1 cellular context compared by ENCODE assay signal in the genomic region with DNA sequence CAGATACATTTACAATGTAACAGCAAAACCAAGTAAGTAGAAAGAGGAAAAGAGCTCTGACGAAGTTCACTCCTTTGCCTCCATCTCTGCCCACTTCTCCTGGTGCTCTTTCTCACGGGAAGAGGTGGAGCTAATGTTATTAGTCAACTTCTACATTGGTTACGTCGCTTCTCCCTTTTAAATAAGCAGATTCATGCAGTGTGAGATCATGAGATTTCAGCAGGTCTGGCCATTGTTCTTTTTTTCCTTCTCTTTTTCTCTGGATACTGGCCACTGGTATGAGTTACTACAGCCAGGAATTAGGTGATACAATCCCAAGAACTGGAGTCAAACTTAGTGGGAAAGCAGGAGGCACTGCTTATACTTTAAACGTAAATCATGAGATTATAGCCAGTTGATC.
TF ChIP-seq lines count a peak whose summit lies in the region.

No MANE protein-coding gene starts in this region.

TF ChIP-seq in GM23338, 12 proteins besides CTCF, POLR2A, EP300 and RAD21 (continued from another document):
- TF ChIP-seq, protein P1, sequence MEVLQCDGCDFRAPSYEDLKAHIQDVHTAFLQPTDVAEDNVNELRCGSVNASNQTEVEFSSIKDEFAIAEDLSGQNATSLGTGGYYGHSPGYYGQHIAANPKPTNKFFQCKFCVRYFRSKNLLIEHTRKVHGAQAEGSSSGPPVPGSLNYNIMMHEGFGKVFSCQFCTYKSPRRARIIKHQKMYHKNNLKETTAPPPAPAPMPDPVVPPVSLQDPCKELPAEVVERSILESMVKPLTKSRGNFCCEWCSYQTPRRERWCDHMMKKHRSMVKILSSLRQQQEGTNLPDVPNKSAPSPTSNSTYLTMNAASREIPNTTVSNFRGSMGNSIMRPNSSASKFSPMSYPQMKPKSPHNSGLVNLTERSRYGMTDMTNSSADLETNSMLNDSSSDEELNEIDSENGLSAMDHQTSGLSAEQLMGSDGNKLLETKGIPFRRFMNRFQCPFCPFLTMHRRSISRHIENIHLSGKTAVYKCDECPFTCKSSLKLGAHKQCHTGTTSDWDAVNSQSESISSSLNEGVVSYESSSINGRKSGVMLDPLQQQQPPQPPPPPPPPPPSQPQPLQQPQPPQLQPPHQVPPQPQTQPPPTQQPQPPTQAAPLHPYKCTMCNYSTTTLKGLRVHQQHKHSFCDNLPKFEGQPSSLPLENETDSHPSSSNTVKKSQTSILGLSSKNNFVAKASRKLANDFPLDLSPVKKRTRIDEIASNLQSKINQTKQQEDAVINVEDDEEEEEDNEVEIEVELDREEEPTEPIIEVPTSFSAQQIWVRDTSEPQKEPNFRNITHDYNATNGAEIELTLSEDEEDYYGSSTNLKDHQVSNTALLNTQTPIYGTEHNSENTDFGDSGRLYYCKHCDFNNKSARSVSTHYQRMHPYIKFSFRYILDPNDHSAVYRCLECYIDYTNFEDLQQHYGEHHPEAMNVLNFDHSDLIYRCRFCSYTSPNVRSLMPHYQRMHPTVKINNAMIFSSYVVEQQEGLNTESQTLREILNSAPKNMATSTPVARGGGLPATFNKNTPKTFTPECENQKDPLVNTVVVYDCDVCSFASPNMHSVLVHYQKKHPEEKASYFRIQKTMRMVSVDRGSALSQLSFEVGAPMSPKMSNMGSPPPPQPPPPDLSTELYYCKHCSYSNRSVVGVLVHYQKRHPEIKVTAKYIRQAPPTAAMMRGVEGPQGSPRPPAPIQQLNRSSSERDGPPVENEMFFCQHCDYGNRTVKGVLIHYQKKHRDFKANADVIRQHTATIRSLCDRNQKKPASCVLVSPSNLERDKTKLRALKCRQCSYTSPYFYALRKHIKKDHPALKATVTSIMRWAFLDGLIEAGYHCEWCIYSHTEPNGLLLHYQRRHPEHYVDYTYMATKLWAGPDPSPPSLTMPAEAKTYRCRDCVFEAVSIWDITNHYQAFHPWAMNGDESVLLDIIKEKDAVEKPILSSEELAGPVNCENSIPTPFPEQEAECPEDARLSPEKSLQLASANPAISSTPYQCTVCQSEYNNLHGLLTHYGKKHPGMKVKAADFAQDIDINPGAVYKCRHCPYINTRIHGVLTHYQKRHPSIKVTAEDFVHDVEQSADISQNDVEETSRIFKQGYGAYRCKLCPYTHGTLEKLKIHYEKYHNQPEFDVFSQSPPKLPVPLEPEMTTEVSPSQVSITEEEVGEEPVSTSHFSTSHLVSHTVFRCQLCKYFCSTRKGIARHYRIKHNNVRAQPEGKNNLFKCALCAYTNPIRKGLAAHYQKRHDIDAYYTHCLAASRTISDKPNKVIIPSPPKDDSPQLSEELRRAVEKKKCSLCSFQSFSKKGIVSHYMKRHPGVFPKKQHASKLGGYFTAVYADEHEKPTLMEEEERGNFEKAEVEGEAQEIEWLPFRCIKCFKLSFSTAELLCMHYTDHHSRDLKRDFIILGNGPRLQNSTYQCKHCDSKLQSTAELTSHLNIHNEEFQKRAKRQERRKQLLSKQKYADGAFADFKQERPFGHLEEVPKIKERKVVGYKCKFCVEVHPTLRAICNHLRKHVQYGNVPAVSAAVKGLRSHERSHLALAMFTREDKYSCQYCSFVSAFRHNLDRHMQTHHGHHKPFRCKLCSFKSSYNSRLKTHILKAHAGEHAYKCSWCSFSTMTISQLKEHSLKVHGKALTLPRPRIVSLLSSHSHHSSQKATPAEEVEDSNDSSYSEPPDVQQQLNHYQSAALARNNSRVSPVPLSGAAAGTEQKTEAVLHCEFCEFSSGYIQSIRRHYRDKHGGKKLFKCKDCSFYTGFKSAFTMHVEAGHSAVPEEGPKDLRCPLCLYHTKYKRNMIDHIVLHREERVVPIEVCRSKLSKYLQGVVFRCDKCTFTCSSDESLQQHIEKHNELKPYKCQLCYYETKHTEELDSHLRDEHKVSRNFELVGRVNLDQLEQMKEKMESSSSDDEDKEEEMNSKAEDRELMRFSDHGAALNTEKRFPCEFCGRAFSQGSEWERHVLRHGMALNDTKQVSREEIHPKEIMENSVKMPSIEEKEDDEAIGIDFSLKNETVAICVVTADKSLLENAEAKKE (CRISPR knock-in tag; IDR thresholded peaks at IDR 0.05), result no peak
- no peak for TF ChIP-seq EZH2 (IDR thresholded peaks at IDR 0.05; ENCODE audit: low read depth, unreplicated experiment)
- TF ChIP-seq NANOG (IDR thresholded peaks at IDR 0.05; ENCODE audit: borderline replicate concordance), result no peak
- no peak for TF ChIP-seq EZH2phosphoT487 (IDR thresholded peaks at IDR 0.05; ENCODE audit: unreplicated experiment)
- TF ChIP-seq JUNB (IDR thresholded peaks at IDR 0.05; ENCODE audit: unreplicated experiment), result no peak
- TF ChIP-seq STAT1 (IDR thresholded peaks at IDR 0.05; ENCODE audit: unreplicated experiment), result no peak
- TF ChIP-seq POLR2AphosphoS5 (IDR thresholded peaks at IDR 0.05; ENCODE audit: low read depth), result no peak
